8 cellular contexts compared by ENCODE assay signal in the genomic region with DNA sequence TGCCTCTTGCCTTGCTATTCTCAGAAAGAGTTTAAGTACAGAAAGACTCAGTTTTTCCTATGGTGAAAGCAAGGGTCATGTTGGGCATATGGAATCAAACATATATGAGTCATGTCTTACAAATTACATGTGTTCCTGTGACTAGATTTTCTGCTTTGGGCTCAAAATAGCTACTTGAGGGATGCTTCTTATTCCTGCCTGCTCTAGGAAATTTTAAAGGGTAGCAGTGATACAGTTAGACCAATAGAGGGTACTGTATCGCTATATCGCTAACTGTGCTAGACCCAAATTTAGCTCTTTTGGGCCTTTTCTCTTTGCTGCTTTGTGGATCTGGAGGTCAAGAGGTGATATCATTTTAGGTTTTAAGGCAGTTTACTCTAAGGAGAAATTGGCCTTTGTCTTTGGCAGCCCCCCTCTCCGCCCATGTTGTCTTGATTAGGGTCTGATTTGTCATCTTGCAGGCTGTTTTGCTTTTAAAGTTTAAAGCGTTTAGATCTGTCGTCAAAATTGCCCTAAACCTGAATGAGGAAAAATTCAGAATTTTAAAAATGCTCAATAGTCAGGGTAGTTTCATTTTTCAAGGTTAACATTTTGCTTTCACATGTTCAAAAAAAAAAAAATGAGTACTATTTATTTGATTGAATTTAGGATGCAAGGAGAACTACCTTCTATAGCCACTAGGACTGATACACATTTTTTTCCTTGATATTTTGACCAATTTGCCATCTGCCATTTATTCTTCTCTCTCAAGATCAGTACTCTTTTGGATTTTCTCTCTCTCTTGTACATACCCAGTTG. TPM values are rescaled to one million over a fixed set of nuclear protein-coding genes. Genes with fewer than 3 reads are reported as not detected.
DNase-seq lines count a peak whose midpoint lies in the region; ATAC-seq, FAIRE-seq and TF ChIP-seq lines count a peak whose summit lies in the region.

No MANE protein-coding gene starts in this region.

- no peak overlapping the region for H3K27ac Mint-ChIP-seq in H9
- peak overlapping the region; percentile 31 for H3K27ac Mint-ChIP-seq in activated CD8-positive, alpha-beta T cell treated with anti-CD3 and anti-CD28 coated beads, Interleukin-2, amount 10 ng/mL, durations not matched to agents 7 days and 5 days

- no peaks in the 10 kb centered on the region for H4K20me1 ChIP-seq in H9 (ENCODE audit: control insufficient read depth, insufficient read depth, insufficient read length)
- H4K20me1 ChIP-seq in hepatocyte (ENCODE audit: insufficient read depth, poor library complexity, severe bottlenecking) = peaks cover 41% of the 10 kb centered on the region

- TF ChIP-seq POLR2A in vagina (IDR thresholded peaks at IDR 0.05) = no peak

- no peak overlapping the region for H3K14ac ChIP-seq in H9 (ENCODE audit: insufficient read depth, low read length)

- H2BK15ac ChIP-seq in H9 (ENCODE audit: low read depth, low read length) = no peak overlapping the region

- H3K9me3 Mint-ChIP-seq in H9 = no peaks in the 10 kb centered on the region
- no peaks in the 10 kb centered on the region for H3K9me3 Mint-ChIP-seq in activated CD8-positive, alpha-beta T cell treated with anti-CD3 and anti-CD28 coated beads, Interleukin-2, amount 10 ng/mL, durations not matched to agents 7 days and 5 days (ENCODE audit: insufficient read depth)

- no peaks in the 10 kb centered on the region for H3K27me3 Mint-ChIP-seq in H9 (ENCODE audit: low read depth)
- H3K27me3 Mint-ChIP-seq in activated CD8-positive, alpha-beta T cell treated with anti-CD3 and anti-CD28 coated beads, Interleukin-2, amount 10 ng/mL, durations not matched to agents 7 days and 5 days (ENCODE audit: low read depth) = no peaks in the 10 kb centered on the region

- H4K5ac ChIP-seq in H9 (ENCODE audit: insufficient read length, low read depth, low read length) = no peak overlapping the region

- no peak overlapping the region for H3K23ac ChIP-seq in H9 (ENCODE audit: insufficient read length, low read depth, low read length)

- ATAC-seq in activated CD8-positive, alpha-beta T cell treated with anti-CD3 and anti-CD28 coated beads, Interleukin-2, amount 10 ng/mL, durations not matched to agents 7 days and 5 days = peak; percentile 67
- no peak for ATAC-seq in GM19463 (IDR thresholded peaks at IDR 0.05; ENCODE audit: unreplicated experiment)

- H2AFZ ChIP-seq in H9 (ENCODE audit: low read length) (no peak overlapping the region), hepatocyte (no peak overlapping the region)

- H3K27ac ChIP-seq in H9 (ENCODE audit: insufficient read length, low read depth, low read length) = no peak overlapping the region
- H3K27ac ChIP-seq in hepatocyte = no peak overlapping the region
- H3K27ac ChIP-seq in vagina = peak overlapping the region; percentile 20

- no peak overlapping the region for H2BK120ac ChIP-seq in H9 (ENCODE audit: low read depth, low read length, poor library complexity, severe bottlenecking)

- H3K36me3 ChIP-seq in hepatocyte (replicated peaks; ENCODE audit: insufficient read depth, low read depth) = no peaks in the 10 kb centered on the region
- H3K36me3 ChIP-seq in vagina = no peaks in the 10 kb centered on the region

- no peak overlapping the region for H4K91ac ChIP-seq in H9 (ENCODE audit: insufficient read length, low read depth, low read length)

- no peak overlapping the region for H2BK12ac ChIP-seq in H9 (ENCODE audit: insufficient read length, low read depth, low read length)

- H3K4me3 ChIP-seq in AG10803 (ENCODE audit: low read length) (no peak overlapping the region), hepatocyte (no peak overlapping the region), vagina (no peak overlapping the region)

- DNase-seq in AG10803 (ENCODE audit: low read depth) (peak; percentile 61), H9 (no peak), hepatocyte (ENCODE audit: low spot score) (no peak), vagina (ENCODE audit: extremely low spot score in 2 of 2) (no peak), HTR-8/SVneo (ENCODE audit: insufficient read length, low spot score) (no peak), NCI-H510A treated with DMSO at 0.1 percent for 48 hours (lab: John Stamatoyannopoulos, UW) (no peak)
- DNase-seq in activated CD8-positive, alpha-beta T cell treated with anti-CD3 and anti-CD28 coated beads, Interleukin-2, amount 10 ng/mL, durations not matched to agents 7 days and 5 days = no peak

- peaks cover 31 to 39% of the 10 kb centered on the region in 2 experiments for H3K4me1 Mint-ChIP-seq in H9
- H3K4me1 Mint-ChIP-seq in activated CD8-positive, alpha-beta T cell treated with anti-CD3 and anti-CD28 coated beads, Interleukin-2, amount 10 ng/mL, durations not matched to agents 7 days and 5 days (ENCODE audit: low read depth) = peaks cover 71% of the 10 kb centered on the region

- intact Hi-C loops in vagina (cut with DNase I) = no loop called here

- no peak overlapping the region for H3T11ph ChIP-seq in H9 (ENCODE audit: low read length)

- H3K79me2 ChIP-seq in H9 (ENCODE audit: insufficient read depth, low read length) (peaks cover 18% of the 10 kb centered on the region; the same call in 1 of the 2 replicates), hepatocyte (peaks cover 99% of the 10 kb centered on the region)

- H3K9me3 ChIP-seq in H9 (ENCODE audit: control insufficient read depth, low read depth, low read length) (no peaks in the 10 kb centered on the region), hepatocyte (ENCODE audit: low read depth) (no peaks in the 10 kb centered on the region), vagina (no peaks in the 10 kb centered on the region)

- no peak overlapping the region for H3K4me2 ChIP-seq in H9 (ENCODE audit: insufficient read depth, insufficient read length, low read length)
- no peak overlapping the region for H3K4me2 ChIP-seq in hepatocyte

- no CpG with 5 or more reads among the region's 5 CpGs for WGBS in H9 (ENCODE audit: extremely low coverage, insufficient read length, low lambda C conversion rate)
- 79% methylated on average over 5 of the region's 5 CpGs for WGBS in hepatocyte (ENCODE audit: low lambda C conversion rate, missing lambda C conversion rate)

- no peak overlapping the region for H2BK5ac ChIP-seq in H9 (ENCODE audit: insufficient read length, low read length)

- no peak overlapping the region for H2BK20ac ChIP-seq in H9 (ENCODE audit: low read depth, low read length, poor library complexity, severe bottlenecking)

- no peak overlapping the region for H3K9ac ChIP-seq in H9 (ENCODE audit: extremely low read depth, insufficient read length, low read length)

- TF ChIP-seq CTCF in AG10803 (conservative IDR thresholded peaks at IDR 0.05; ENCODE audit: low read length) (peak; percentile 81), H9 (conservative IDR thresholded peaks at IDR 0.05) (peak; percentile 61), hepatocyte (IDR thresholded peaks at IDR 0.05; ENCODE audit: poor library complexity) (peak; percentile 46), vagina (IDR thresholded peaks at IDR 0.05) (peak in 1 of 3 experiments; percentile 30)

- H4K8ac ChIP-seq in H9 (replicated peaks; ENCODE audit: insufficient read length, low read depth, low read length) = no peak overlapping the region

- no peak overlapping the region for H3K4me3 Mint-ChIP-seq in H9
- H3K4me3 Mint-ChIP-seq in activated CD8-positive, alpha-beta T cell treated with anti-CD3 and anti-CD28 coated beads, Interleukin-2, amount 10 ng/mL, durations not matched to agents 7 days and 5 days = no peak overlapping the region

- H3K18ac ChIP-seq in H9 (ENCODE audit: insufficient read length, low read depth, low read length) = no peak overlapping the region

- H3K56ac ChIP-seq in H9 (ENCODE audit: insufficient read length, low read depth, low read length) = no peak overlapping the region

- H3K27me3 ChIP-seq in H9 (ENCODE audit: insufficient read depth, low read length) = no peaks in the 10 kb centered on the region
- H3K27me3 ChIP-seq in hepatocyte = no peaks in the 10 kb centered on the region
- no peaks in the 10 kb centered on the region for H3K27me3 ChIP-seq in vagina

- no peaks in the 10 kb centered on the region for H3K9me2 ChIP-seq in hepatocyte (replicated peaks; ENCODE audit: insufficient read depth)

- H3K79me1 ChIP-seq in H9 (ENCODE audit: insufficient read depth, low read depth, low read length, poor library complexity, severe bottlenecking) = peaks cover 4% of the 10 kb centered on the region

- no peak overlapping the region for H2AK5ac ChIP-seq in H9 (ENCODE audit: insufficient read length, low read length)

- FAIRE-seq in HTR-8/SVneo (lab: Jason Lieb, UNC) = no peak

- 0 out of 7 replicates have a peak, but pooled peaks cover 0 to 2% (median 0%) of the 10 kb centered on the region in 3 experiments for H3K36me3 Mint-ChIP-seq in H9 (ENCODE audit: insufficient read depth in 1 of 3, low read depth in 3 of 3)
- H3K36me3 Mint-ChIP-seq in activated CD8-positive, alpha-beta T cell treated with anti-CD3 and anti-CD28 coated beads, Interleukin-2, amount 10 ng/mL, durations not matched to agents 7 days and 5 days (ENCODE audit: low read depth) = peaks cover 35% of the 10 kb centered on the region

- POLR2A ChIA-PET in activated CD8-positive, alpha-beta T cell treated with anti-CD3 and anti-CD28 coated beads, Interleukin-2, amount 10 ng/mL, durations not matched to agents 7 days and 5 days (lab: Charles Lee) = interaction anchor here (0.7 kb wide), 1 partner anchor 28 kb away, joined by 3 read pairs; no protein-coding TSS in a partner anchor

- H3K23me2 ChIP-seq in H9 (ENCODE audit: insufficient read length, low read depth, low read length, poor library complexity, severe bottlenecking) = no peaks in the 10 kb centered on the region

- H3K4me1 ChIP-seq in H9 (ENCODE audit: insufficient read depth, low read length) (peaks cover 7% of the 10 kb centered on the region; the same call in 1 of the 2 replicates), hepatocyte (ENCODE audit: insufficient read depth) (peaks cover 22% of the 10 kb centered on the region), vagina (peaks cover 76% of the 10 kb centered on the region)

- no peak overlapping the region for H3K4ac ChIP-seq in H9 (ENCODE audit: low read depth, low read length)

- CTCF ChIA-PET in activated CD8-positive, alpha-beta T cell treated with anti-CD3 and anti-CD28 coated beads, Interleukin-2, amount 10 ng/mL, durations not matched to agents 7 days and 5 days (lab: Charles Lee) = interaction anchor here (0.7 to 6.1 kb wide), 34 partner anchors 9 to 235 kb away, joined by 3 to 41 read pairs (median 6); partner anchors contain the start of genes DDX28, DUS2, ESRP2 and NFATC3

RNA-seq across cellular contexts. Expression of gene NFATC3, which starts 8.8 kb away (rescaled TPM):
- total RNA-seq in H9 (2021) (31.6 and 33.0 TPM in 2 replicates), hepatocyte (33.3 and 35.9 TPM in 2 replicates), vagina (51.8 TPM)
- 100 to 1,000 TPM; 166 to 169 TPM for total RNA-seq in activated CD8-positive, alpha-beta T cell treated with anti-CD3 and anti-CD28 coated beads, Interleukin-2, amount 10 ng/mL, durations not matched to agents 7 days and 5 days
- 13.1 and 15.1 TPM in 2 replicates for polyA plus RNA-seq in hepatocyte
